In the genomic region with DNA sequence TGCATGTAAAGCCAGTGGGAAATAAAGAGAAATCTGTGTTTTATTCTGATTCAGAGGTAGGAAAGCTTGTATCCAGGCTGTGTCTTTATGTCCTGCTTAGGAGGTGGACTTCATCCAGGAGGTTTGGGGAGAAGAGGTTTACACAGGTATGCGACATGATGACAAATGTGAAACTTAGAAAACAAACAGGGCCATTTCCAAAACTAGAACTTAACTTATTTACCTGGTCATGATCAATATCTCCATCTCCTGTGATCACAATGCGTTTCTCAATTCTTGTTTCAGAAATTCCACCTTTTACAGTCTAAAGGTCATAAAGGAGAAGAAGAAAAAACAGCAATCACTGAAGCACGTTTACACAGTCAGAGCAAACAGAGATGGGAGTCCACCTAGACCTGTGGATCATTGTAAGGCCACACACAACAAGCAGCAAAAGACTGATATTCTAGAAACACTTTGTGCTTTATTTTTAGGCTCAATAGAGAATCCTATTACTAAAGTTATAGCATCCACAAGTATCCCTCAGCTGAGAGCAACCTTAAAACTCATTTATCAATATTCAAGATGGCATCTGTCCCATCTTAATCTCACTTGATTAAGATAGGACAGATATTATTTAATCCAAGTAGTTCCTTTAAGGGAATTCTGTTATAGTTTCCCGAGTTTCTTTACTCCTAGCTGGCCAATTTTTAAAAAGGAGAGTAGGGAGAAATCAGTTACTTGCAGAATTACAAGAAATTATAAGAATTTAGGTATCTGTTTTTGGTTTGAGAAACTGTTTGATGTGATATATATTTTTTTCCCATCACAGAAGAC, we compare ENCODE assay signal across 30 cellular contexts. TPM values are rescaled to one million over a fixed set of nuclear protein-coding genes. Genes with fewer than 3 reads are reported as not detected.
"Had no signal": no experiment of that assay in that cellular context is flagged by ENCODE, and none has a peak within 500 bp of the region (broad histone marks: within the 10 kb centered on the region; RNA-seq: fewer than 3 reads in every experiment).

No MANE protein-coding gene starts in this region.

- H3K4me1 Mint-ChIP-seq: naive B cell; stimulated activated memory B cell treated with anti-CD40 and anti-IgM and Interleukin-4, amounts not matched to agents 10 μg/mL and 1 μg/mL and 100 μg/mL, for 72 hours had no signal

- FAIRE-seq: endometrium, frontal cortex had no signal

- H3K4me3 ChIP-seq: heart left ventricle, left ventricle myocardium inferior, lung, psoas muscle, spleen, tibial nerve had no signal

- DNase-seq: effector memory CD4-positive, alpha-beta T cell; heart left ventricle; hypothalamus; islet precursor cell; left ventricle myocardium inferior; mesenchymal stem cell; midbrain; naive B cell; retina; spleen; stimulated activated CD4-positive, alpha-beta T cell treated with anti-CD3 and anti-CD28 coated beads, Interleukin-15, amount 100 ng/mL, for 24 hours; stimulated activated CD4-positive, alpha-beta T cell treated with anti-CD3 and anti-CD28 coated beads, Interleukin-1b, Interleukin-23, amount 100 ng/mL, for 48 hours; stimulated activated CD4-positive, alpha-beta T cell treated with anti-CD3 and anti-CD28 coated beads, Interleukin-4, amount 100 ng/mL, for 24 hours had no signal

- H3K27ac Mint-ChIP-seq: nephron; stimulated activated memory B cell treated with anti-CD40 and anti-IgM and Interleukin-4, amounts not matched to agents 10 μg/mL and 1 μg/mL and 100 μg/mL, for 72 hours; stimulated activated naive CD8-positive, alpha-beta T cell treated with anti-CD3 and anti-CD28 coated beads, Interleukin-15, Interleukin-2, amounts not matched to agents 100 ng/mL and 50 ng/mL, for 24 hours had no signal

- ATAC-seq: esophagus mucosa; heart left ventricle; psoas muscle; sciatic nerve; stimulated activated memory B cell treated with anti-CD40 and anti-IgM and Interleukin-4, amounts not matched to agents 10 μg/mL and 1 μg/mL and 100 μg/mL, for 72 hours had no signal

- H3K9me3 Mint-ChIP-seq: naive B cell; nephron; stimulated activated memory B cell treated with anti-CD40 and anti-IgM and Interleukin-4, amounts not matched to agents 10 μg/mL and 1 μg/mL and 100 μg/mL, for 72 hours; stimulated activated naive CD8-positive, alpha-beta T cell treated with anti-CD3 and anti-CD28 coated beads, Interleukin-15, Interleukin-2, amounts not matched to agents 100 ng/mL and 50 ng/mL, for 24 hours had no signal

- H3K27me3 ChIP-seq: heart left ventricle, spleen, tibial nerve had no signal

- H3K4me1 ChIP-seq: heart left ventricle, left ventricle myocardium inferior, psoas muscle, spleen, tibial nerve had no signal

- H3K9ac ChIP-seq: parathyroid adenoma had no signal

- H3K79me2 ChIP-seq: parathyroid adenoma had no signal

- H3K27me3 Mint-ChIP-seq: naive B cell; stimulated activated memory B cell treated with anti-CD40 and anti-IgM and Interleukin-4, amounts not matched to agents 10 μg/mL and 1 μg/mL and 100 μg/mL, for 72 hours; stimulated activated naive CD8-positive, alpha-beta T cell treated with anti-CD3 and anti-CD28 coated beads, Interleukin-15, Interleukin-2, amounts not matched to agents 100 ng/mL and 50 ng/mL, for 24 hours had no signal

- H3K9me3 ChIP-seq: heart left ventricle, left ventricle myocardium inferior, psoas muscle, spleen, tibial nerve had no signal

- H3K27ac ChIP-seq: heart left ventricle, left ventricle myocardium inferior, parathyroid adenoma, psoas muscle, spleen, tibial nerve had no signal

- H2AFZ ChIP-seq: parathyroid adenoma had no signal

- H3K4me3 Mint-ChIP-seq: naive B cell; nephron; stimulated activated memory B cell treated with anti-CD40 and anti-IgM and Interleukin-4, amounts not matched to agents 10 μg/mL and 1 μg/mL and 100 μg/mL, for 72 hours; stimulated activated naive CD8-positive, alpha-beta T cell treated with anti-CD3 and anti-CD28 coated beads, Interleukin-15, Interleukin-2, amounts not matched to agents 100 ng/mL and 50 ng/mL, for 24 hours had no signal

RNA-seq across cellular contexts. Expression of a gene that starts 36.4 kb away (rescaled TPM):
- total RNA-seq: esophagus mucosa, fibroblast of lung, frontal cortex, glomerular endothelial cell, heart left ventricle, left ventricle myocardium inferior, lung, omental fat pad, psoas muscle, sciatic nerve, skeletal muscle tissue, spleen, temporal lobe, tibial nerve, ureter had no signal
- polyA plus RNA-seq: fibroblast of lung, heart left ventricle, lung, psoas muscle, spleen had no signal
